In the genomic region with DNA sequence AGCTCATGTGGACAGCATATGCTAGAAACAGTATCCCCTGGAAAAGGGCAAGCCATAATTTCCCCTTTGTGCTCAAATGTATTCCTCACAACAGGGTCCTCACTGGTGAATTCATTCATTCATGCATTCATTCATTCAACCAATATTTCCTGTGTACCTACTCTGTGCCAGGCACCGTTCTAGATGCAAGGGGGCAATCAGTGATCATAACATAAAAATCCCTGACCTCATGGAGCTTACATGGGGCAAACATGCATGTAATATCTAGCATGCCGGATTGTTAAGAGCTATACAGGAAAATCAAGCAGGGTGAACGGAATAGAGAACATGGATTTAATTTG, we compare ENCODE assay signal across 12 cellular contexts. TPM values are rescaled to one million over a fixed set of nuclear protein-coding genes. Genes with fewer than 3 reads are reported as not detected.
A peak's percentile ranks its signal among the peaks of the same experiment; 100 is the strongest.
DNase-seq lines count a peak whose midpoint lies in the region; ATAC-seq and TF ChIP-seq lines count a peak whose summit lies in the region.
"Had no signal": no experiment of that assay in that cellular context is flagged by ENCODE, and none has a peak within 500 bp of the region (broad histone marks: within the 10 kb centered on the region; RNA-seq: fewer than 3 reads in every experiment).

No MANE protein-coding gene starts in this region.

- no peaks in the 10 kb centered on the region for H3K27me3 ChIP-seq in OCI-LY3 (ENCODE audit: low read depth, low read length)
- H3K27me3 ChIP-seq in colonic mucosa: no peaks in the 10 kb centered on the region
- no peaks in the 10 kb centered on the region for H3K27me3 ChIP-seq in left ventricle myocardium inferior (ENCODE audit: low read depth)
- H3K27me3 ChIP-seq: tibial artery had no signal

- H2AFZ ChIP-seq in OCI-LY3 (ENCODE audit: low read depth, low read length): no peak overlapping the region

- peak overlapping the region; percentile 90 for H3K27ac ChIP-seq in OCI-LY3 (ENCODE audit: low read length)
- peak overlapping the region; percentile 7 for H3K27ac ChIP-seq in colonic mucosa
- no peak overlapping the region for H3K27ac ChIP-seq in left ventricle myocardium inferior (replicated peaks)
- H3K27ac ChIP-seq: tibial artery had no signal

- intact Hi-C loops in activated CD4-positive, alpha-beta T cell treated with anti-CD3 and anti-CD28 coated beads for 36 hours (cut with DNase I, micrococcal nuclease): loop anchor here in 1 of 2 experiments (5.0 kb wide), 4 partner anchors 293 to 1573 kb away; a partner anchor contains a TSS
- intact Hi-C loops in colonic mucosa (cut with DNase I): no loop called here
- intact Hi-C loops in left ventricle myocardium inferior (cut with micrococcal nuclease): no loop called here

- CTCF ChIA-PET in activated CD4-positive, alpha-beta T cell treated with anti-CD3 and anti-CD28 coated beads for 36 hours (lab: Charles Lee): interaction anchor here (0.5 to 2.5 kb wide), 6 partner anchors 8 to 172 kb away, joined by 3 to 17 read pairs (median 4); no protein-coding TSS in a partner anchor

- no peak for DNase-seq in activated CD4-positive, alpha-beta T cell treated with anti-CD3 and anti-CD28 coated beads for 36 hours
- DNase-seq in activated CD4-positive, alpha-beta T cell treated with anti-CD3 and anti-CD28 coated beads for 48 hours: no peak
- no peak for DNase-seq in colonic mucosa
- no peak for DNase-seq in progenitor cell of endocrine pancreas (ENCODE audit: low spot score, unreplicated experiment)
- DNase-seq in DMS 273 (lab: John Stamatoyannopoulos, UW; ENCODE audit: unreplicated experiment): no peak
- no peak for DNase-seq in activated effector memory CD4-positive, alpha-beta T cell treated with Interleukin-2 at 50 U/mL for 16 hours
- DNase-seq in left ventricle myocardium inferior: no peak
- DNase-seq: activated gamma-delta T cell, NCI-H1417 treated with DMSO at 0.1 percent for 48 hours, tibial artery had no signal

- peak overlapping the region; percentile 85 for H3K4me2 ChIP-seq in OCI-LY3 (ENCODE audit: low read length)

- H3K36me3 Mint-ChIP-seq in activated CD4-positive, alpha-beta T cell treated with anti-CD3 and anti-CD28 coated beads for 36 hours (ENCODE audit: low read depth): peaks cover 41% of the 10 kb centered on the region
- H3K36me3 Mint-ChIP-seq in progenitor cell of endocrine pancreas (ENCODE audit: insufficient read depth): peaks cover 2% of the 10 kb centered on the region

- ATAC-seq in activated CD4-positive, alpha-beta T cell treated with anti-CD3 and anti-CD28 coated beads for 36 hours: no peak
- ATAC-seq: Right ventricle myocardium inferior had no signal

- H3K4me1 ChIP-seq in OCI-LY3 (ENCODE audit: low read length) (peaks cover 55% of the 10 kb centered on the region), colonic mucosa (peaks cover 22% of the 10 kb centered on the region), left ventricle myocardium inferior (peaks cover 84% of the 10 kb centered on the region)

- peak overlapping the region; percentile 78 for H3K27ac Mint-ChIP-seq in activated CD4-positive, alpha-beta T cell treated with anti-CD3 and anti-CD28 coated beads for 36 hours
- H3K27ac Mint-ChIP-seq in progenitor cell of endocrine pancreas: peak overlapping the region; percentile 47

- peaks cover 96% of the 10 kb centered on the region for H3K79me2 ChIP-seq in OCI-LY3 (ENCODE audit: low read length)

- POLR2A ChIA-PET in activated CD4-positive, alpha-beta T cell treated with anti-CD3 and anti-CD28 coated beads for 36 hours (lab: Charles Lee): interaction anchor here (0.7 to 1.0 kb wide), 2 partner anchors 22 to 184 kb away, joined by 3 read pairs; no protein-coding TSS in a partner anchor

- H3K4me3 ChIP-seq in OCI-LY3 (ENCODE audit: low read length) (peak overlapping the region; percentile 72), colonic mucosa (no peak overlapping the region), left ventricle myocardium inferior (no peak overlapping the region)
- H3K4me3 ChIP-seq: tibial artery had no signal

- H3K36me3 ChIP-seq in OCI-LY3 (replicated peaks; ENCODE audit: low read depth, low read length) (peaks cover 53% of the 10 kb centered on the region), colonic mucosa (no peaks in the 10 kb centered on the region), left ventricle myocardium inferior (peaks cover 9% of the 10 kb centered on the region)

- peak overlapping the region; percentile 94 for H3K4me3 Mint-ChIP-seq in activated CD4-positive, alpha-beta T cell treated with anti-CD3 and anti-CD28 coated beads for 36 hours
- H3K4me3 Mint-ChIP-seq in progenitor cell of endocrine pancreas (ENCODE audit: low read depth): peak overlapping the region; percentile 93

- no peak for TF ChIP-seq CTCF in OCI-LY3 (IDR thresholded peaks at IDR 0.05; ENCODE audit: low read depth, low read length)
- no peak for TF ChIP-seq CTCF in colonic mucosa (IDR thresholded peaks at IDR 0.05)
- no peak for TF ChIP-seq CTCF in progenitor cell of endocrine pancreas (IDR thresholded peaks at IDR 0.05; ENCODE audit: unreplicated experiment)
- no peak for TF ChIP-seq CTCF in left ventricle myocardium inferior (IDR thresholded peaks at IDR 0.05; ENCODE audit: borderline replicate concordance)

- H3K27me3 Mint-ChIP-seq in activated CD4-positive, alpha-beta T cell treated with anti-CD3 and anti-CD28 coated beads for 36 hours: no peaks in the 10 kb centered on the region
- H3K27me3 Mint-ChIP-seq in progenitor cell of endocrine pancreas: no peaks in the 10 kb centered on the region

- H3K9me3 Mint-ChIP-seq in activated CD4-positive, alpha-beta T cell treated with anti-CD3 and anti-CD28 coated beads for 36 hours (ENCODE audit: low read depth): no peaks in the 10 kb centered on the region
- no peaks in the 10 kb centered on the region for H3K9me3 Mint-ChIP-seq in progenitor cell of endocrine pancreas (ENCODE audit: low read depth)

- H4K20me1 ChIP-seq in OCI-LY3 (ENCODE audit: insufficient read depth, low read length): peaks cover 49% of the 10 kb centered on the region

- H3K9ac ChIP-seq in OCI-LY3 (ENCODE audit: low read length) (peak overlapping the region; percentile 66), colonic mucosa (ENCODE audit: low read depth in 2 of 2, low read length in 2 of 2) (no peak overlapping the region)

- peaks cover 69% of the 10 kb centered on the region for H3K4me1 Mint-ChIP-seq in activated CD4-positive, alpha-beta T cell treated with anti-CD3 and anti-CD28 coated beads for 36 hours
- H3K4me1 Mint-ChIP-seq in progenitor cell of endocrine pancreas (ENCODE audit: low read depth): peaks cover 30% of the 10 kb centered on the region

- no peaks in the 10 kb centered on the region for H3K9me3 ChIP-seq in OCI-LY3 (ENCODE audit: insufficient read depth, low read length)
- no peaks in the 10 kb centered on the region for H3K9me3 ChIP-seq in colonic mucosa
- H3K9me3 ChIP-seq in left ventricle myocardium inferior (replicated peaks): no peaks in the 10 kb centered on the region
- H3K9me3 ChIP-seq: tibial artery had no signal

RNA-seq across cellular contexts. Expression of a gene that starts 2.6 kb away (rescaled TPM):
- 100 to 1,000 TPM in 1 of 2 experiments, 10 to 100 TPM in 1; 85.5 to 103 TPM for total RNA-seq in activated CD4-positive, alpha-beta T cell treated with anti-CD3 and anti-CD28 coated beads for 36 hours
- 10 to 100 TPM; 52.1 to 62.7 TPM for total RNA-seq in colonic mucosa
- 99.9 and 106 TPM in 2 replicates for total RNA-seq in progenitor cell of endocrine pancreas
- 54.8 TPM for total RNA-seq in left ventricle myocardium inferior
